In genomic region chr2:96305091-96305978, GRCh38 we compare ENCODE assay signal across 8 cellular contexts. TPM values are rescaled to one million over a fixed set of nuclear protein-coding genes. Genes with fewer than 3 reads are reported as not detected.
DNase-seq lines count a peak whose midpoint lies in the region; ATAC-seq, FAIRE-seq and TF ChIP-seq lines count a peak whose summit lies in the region.

Gene SNRNP200, minus strand, starts transcription at chr2:96305546. Its CDS starts 109 bp downstream, at chr2:96305437.

- POLR2A ChIA-PET in activated B cell treated with CpG ODN at 0.5 μM for 24 hours (lab: Charles Lee), result interaction anchor here (0.5 to 2.6 kb wide), 16 partner anchors 10 to 469 kb away, joined by 3 to 44 read pairs (median 5); partner anchors contain the start of genes CIAO1, ITPRIPL1, NCAPH and STARD7

- CTCF ChIA-PET in activated B cell treated with CpG ODN at 0.5 μM for 24 hours (lab: Charles Lee), result interaction anchor here (0.8 to 1.8 kb wide), 2 partner anchors 15 to 249 kb away, joined by 3 to 4 read pairs; no protein-coding TSS in a partner anchor

- H3K27me3 ChIP-seq in bronchial epithelial cell (ENCODE audit: control insufficient read depth, insufficient read depth, low read length) (no peaks in the 10 kb centered on the region), smooth muscle cell (ENCODE audit: low read depth) (no peaks in the 10 kb centered on the region)

- H3K9me3 ChIP-seq in smooth muscle cell (replicated peaks; ENCODE audit: low read depth), result no peaks in the 10 kb centered on the region

- peaks cover 13% of the 10 kb centered on the region for H3K4me1 ChIP-seq in smooth muscle cell (ENCODE audit: low read depth)

- TF ChIP-seq CTCF in AG09309 (IDR thresholded peaks at IDR 0.05; ENCODE audit: control insufficient read depth, insufficient read depth, low read depth, low read length, missing control alignments), result no peak
- TF ChIP-seq CTCF in activated B cell treated with CpG ODN at 0.5 μM for 24 hours (IDR thresholded peaks at IDR 0.05), result no peak
- TF ChIP-seq CTCF in bronchial epithelial cell (IDR thresholded peaks at IDR 0.05; ENCODE audit: insufficient read depth, low read length, severe bottlenecking), result no peak
- TF ChIP-seq CTCF in smooth muscle cell (IDR thresholded peaks at IDR 0.05; ENCODE audit: borderline replicate concordance, insufficient read depth, poor library complexity, severe bottlenecking), result no peak

- ATAC-seq in GM19025 (IDR thresholded peaks at IDR 0.05; ENCODE audit: low read depth, unreplicated experiment) (peak; percentile 94), HG03280 (IDR thresholded peaks at IDR 0.05; ENCODE audit: unreplicated experiment) (peak; percentile 93), activated B cell treated with CpG ODN at 0.5 μM for 24 hours (ENCODE audit: low read depth) (peak; percentile 95)

- H3K4me3 ChIP-seq in AG09309 (ENCODE audit: control insufficient read depth, low read depth, low read length) (peak within 1 kb of the TSS; percentile 100), bronchial epithelial cell (ENCODE audit: low read depth, low read length) (peak within 1 kb of the TSS; percentile 95), smooth muscle cell (peak within 1 kb of the TSS; percentile 98)

- H3K27ac ChIP-seq in smooth muscle cell (ENCODE audit: low read depth), result peak within 1 kb of the TSS; percentile 59

- H3K79me2 ChIP-seq in smooth muscle cell (ENCODE audit: low read depth), result peaks cover 27% of the 10 kb centered on the region

- H3K36me3 Mint-ChIP-seq in activated B cell treated with CpG ODN at 0.5 μM for 24 hours (ENCODE audit: low read depth) (peaks cover 51% of the 10 kb centered on the region), immature natural killer cell (peaks cover 12 to 38% (median 36%) of the 10 kb centered on the region in 3 donors)

- 1% methylated on average over 60 of the region's 61 CpGs for WGBS in smooth muscle cell (ENCODE audit: low lambda C conversion rate)

- H3K4me2 ChIP-seq in smooth muscle cell, result peak within 1 kb of the TSS; percentile 84

- intact Hi-C loops in activated B cell treated with CpG ODN at 0.5 μM for 24 hours (cut with micrococcal nuclease), result loop anchor here (1.0 to 5.0 kb wide), 7 partner anchors 17 to 455 kb away; partner anchors contain the start of genes CIAO1, CNNM4 and NCAPH

- FAIRE-seq in bronchial epithelial cell (lab: Jason Lieb, UNC), result no peak

- H3K4me1 Mint-ChIP-seq in activated B cell treated with CpG ODN at 0.5 μM for 24 hours, result peaks cover 45% of the 10 kb centered on the region
- peaks cover 55 to 60% of the 10 kb centered on the region in 2 donors for H3K4me1 Mint-ChIP-seq in immature natural killer cell

- H3K27ac Mint-ChIP-seq in activated B cell treated with CpG ODN at 0.5 μM for 24 hours, result peak within 1 kb of the TSS; percentile 97
- H3K27ac Mint-ChIP-seq in immature natural killer cell, result peak within 1 kb of the TSS; percentile 93 to 100 (median 98)

- H3K4me3 Mint-ChIP-seq in activated B cell treated with CpG ODN at 0.5 μM for 24 hours, result peak within 1 kb of the TSS; percentile 97
- peak within 1 kb of the TSS; percentile 97 to 99 (median 98) for H3K4me3 Mint-ChIP-seq in immature natural killer cell

- H3K9me3 Mint-ChIP-seq in activated B cell treated with CpG ODN at 0.5 μM for 24 hours, result no peaks in the 10 kb centered on the region
- no peaks in the 10 kb centered on the region for H3K9me3 Mint-ChIP-seq in immature natural killer cell

- peak within 1 kb of the TSS; percentile 92 for H2AFZ ChIP-seq in smooth muscle cell (ENCODE audit: low read depth)

- H4K20me1 ChIP-seq in smooth muscle cell (ENCODE audit: low read depth), result peaks cover 28% of the 10 kb centered on the region

- no peak for DNase-seq in AG09309 (ENCODE audit: low read depth)
- peak; percentile 73 for DNase-seq in NCI-H345 treated with DMSO at 0.1 percent for 48 hours (lab: John Stamatoyannopoulos, UW; ENCODE audit: unreplicated experiment)
- peak; percentile 84 for DNase-seq in activated B cell treated with CpG ODN at 0.5 μM for 24 hours
- peak; percentile 65 for DNase-seq in bronchial epithelial cell (ENCODE audit: low read depth)
- peak; percentile 87 to 90 (median 87) for DNase-seq in immature natural killer cell
- peak; percentile 39 for DNase-seq in smooth muscle cell (lab: John Stamatoyannopoulos, UW; ENCODE audit: unreplicated experiment)

- no peaks in the 10 kb centered on the region for H3F3A ChIP-seq in smooth muscle cell (ENCODE audit: low read depth)

- H3K9ac ChIP-seq in smooth muscle cell (ENCODE audit: low read depth), result peak within 1 kb of the TSS; percentile 87

- no peaks in the 10 kb centered on the region for H3K27me3 Mint-ChIP-seq in activated B cell treated with CpG ODN at 0.5 μM for 24 hours
- H3K27me3 Mint-ChIP-seq in immature natural killer cell (ENCODE audit: low read depth in 3 of 3), result peaks cover 4 to 8% (median 5%) of the 10 kb centered on the region in 3 donors

- H3K36me3 ChIP-seq in bronchial epithelial cell (ENCODE audit: control insufficient read depth, insufficient read depth, low read length) (peaks cover 10% of the 10 kb centered on the region), smooth muscle cell (ENCODE audit: low read depth) (peaks cover 22% of the 10 kb centered on the region)

RNA-seq across cellular contexts. Expression of gene SNRNP200, which starts in this region (rescaled TPM):
- total RNA-seq in activated B cell treated with CpG ODN at 0.5 μM for 24 hours (185 and 208 TPM in 2 replicates), bronchial epithelial cell (32.6 and 35.8 TPM in 2 replicates), smooth muscle cell (49.1 and 49.5 TPM in 2 replicates)
- polyA plus RNA-seq in immature natural killer cell (100 to 1,000 TPM in 1 of 3 donors, 10 to 100 TPM in 2; 42.3 to 105 (median 46.6) TPM), smooth muscle cell (54.1 and 57.6 TPM in 2 replicates)
